In the genomic region with DNA sequence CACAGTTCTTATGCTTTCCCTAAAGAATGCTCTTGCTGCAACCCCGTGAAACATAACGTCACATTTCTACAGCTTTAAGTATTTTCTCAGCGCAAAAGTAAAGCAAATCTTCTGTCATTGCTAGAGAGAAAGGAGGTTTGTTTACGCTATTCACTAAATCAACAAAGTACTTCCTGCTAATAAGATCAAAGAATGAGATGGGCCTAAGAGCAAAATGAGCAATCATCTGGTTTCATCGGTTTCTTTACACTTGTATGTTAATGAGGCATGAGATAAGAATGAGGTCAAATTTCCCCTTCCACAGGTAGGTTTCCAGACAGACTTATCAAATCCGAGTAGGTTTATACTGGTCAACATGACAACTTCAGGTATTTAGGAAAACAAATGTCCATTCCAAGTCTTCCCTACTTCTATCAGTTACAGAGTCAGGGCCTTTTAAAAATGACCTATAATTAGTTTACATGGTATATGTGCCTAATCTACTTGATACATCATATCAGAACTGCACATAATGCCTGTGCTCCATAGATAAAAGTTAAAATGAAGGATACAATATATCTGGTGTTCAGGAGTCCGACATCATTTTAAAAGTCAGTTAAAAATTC, we compare ENCODE assay signal across 9 cellular contexts. TPM values are rescaled to one million over a fixed set of nuclear protein-coding genes. Genes with fewer than 3 reads are reported as not detected.
DNase-seq lines count a peak whose midpoint lies in the region; ATAC-seq, FAIRE-seq and TF ChIP-seq lines count a peak whose summit lies in the region.
"Had no signal": no experiment of that assay in that cellular context is flagged by ENCODE, and none has a peak within 500 bp of the region (broad histone marks: within the 10 kb centered on the region; RNA-seq: fewer than 3 reads in every experiment).

No MANE protein-coding gene starts in this region.

- intact Hi-C loops in ascending aorta (cut with DNase I) (no loop called here), upper lobe of right lung (cut with DNase I) (no loop called here)

- no peaks in the 10 kb centered on the region for H3K27me3 ChIP-seq in ascending aorta
- H3K27me3 ChIP-seq in upper lobe of right lung, result no peaks in the 10 kb centered on the region

- H3K4me3 ChIP-seq in ascending aorta, result no peak overlapping the region
- no peak overlapping the region for H3K4me3 ChIP-seq in upper lobe of right lung

- H3K9me3 ChIP-seq in ascending aorta (no peaks in the 10 kb centered on the region), upper lobe of right lung (no peaks in the 10 kb centered on the region)

- ATAC-seq in HG02759 (IDR thresholded peaks at IDR 0.05; ENCODE audit: unreplicated experiment) (peak; percentile 45), HG03097 (IDR thresholded peaks at IDR 0.05; ENCODE audit: low FRiP score, unreplicated experiment) (no peak), upper lobe of right lung (no peak)

- no peak for TF ChIP-seq POLR2A in GM12892 (IDR thresholded peaks at IDR 0.05; ENCODE audit: low read depth, low read length)

- TF ChIP-seq CTCF in ascending aorta (IDR thresholded peaks at IDR 0.05) (no peak), upper lobe of right lung (IDR thresholded peaks at IDR 0.05) (no peak)

- H3K36me3 ChIP-seq in ascending aorta, result no peaks in the 10 kb centered on the region
- H3K36me3 ChIP-seq in upper lobe of right lung, result no peaks in the 10 kb centered on the region

- DNase-seq in GM12892 (ENCODE audit: insufficient read length) (no peak), NCI-H748 (lab: John Stamatoyannopoulos, UW; ENCODE audit: unreplicated experiment) (peak; percentile 69), kidney glomerular epithelial cell (lab: John Stamatoyannopoulos, UW) (peak; percentile 27), ascending aorta (ENCODE audit: low spot score in 2 of 2) (no peak), upper lobe of right lung (no peak)
- DNase-seq in stimulated activated CD4-positive, alpha-beta T cell treated with anti-CD3 and anti-CD28 coated beads, Interleukin-15, amount 100 ng/mL, for 24 hours, result no peak
- DNase-seq: NCI-H1048 had no signal

- no peaks in the 10 kb centered on the region for H3K4me1 ChIP-seq in ascending aorta
- H3K4me1 ChIP-seq in upper lobe of right lung, result peaks cover 7% of the 10 kb centered on the region

- FAIRE-seq in GM12892 (lab: Jason Lieb, UNC), result peak; percentile 98

- H3K27ac ChIP-seq in ascending aorta (no peak overlapping the region), upper lobe of right lung (no peak overlapping the region)

RNA-seq across cellular contexts. Expression of gene USP6NL, which starts 8.4 kb away (rescaled TPM):
- polyA plus RNA-seq in GM12892 (2012; ENCODE audit: missing spikeins), result 10.6 TPM
- total RNA-seq in ascending aorta (20.5 TPM), upper lobe of right lung (21.6 TPM)

Comparison
In these comparisons a context has a peak if more than half of its experiments do, and no peak if none do; other contexts are left out.
1. DNase-seq: peak in NCI-H748 (single experiment) and kidney glomerular epithelial cell (single experiment); none in GM12892 (single experiment), ascending aorta (0 of 2), upper lobe of right lung (single experiment) and stimulated activated CD4-positive, alpha-beta T cell treated with anti-CD3 and anti-CD28 coated beads, Interleukin-15, amount 100 ng/mL, for 24 hours (single experiment).